25 cellular contexts compared by ENCODE assay signal in the genomic region with DNA sequence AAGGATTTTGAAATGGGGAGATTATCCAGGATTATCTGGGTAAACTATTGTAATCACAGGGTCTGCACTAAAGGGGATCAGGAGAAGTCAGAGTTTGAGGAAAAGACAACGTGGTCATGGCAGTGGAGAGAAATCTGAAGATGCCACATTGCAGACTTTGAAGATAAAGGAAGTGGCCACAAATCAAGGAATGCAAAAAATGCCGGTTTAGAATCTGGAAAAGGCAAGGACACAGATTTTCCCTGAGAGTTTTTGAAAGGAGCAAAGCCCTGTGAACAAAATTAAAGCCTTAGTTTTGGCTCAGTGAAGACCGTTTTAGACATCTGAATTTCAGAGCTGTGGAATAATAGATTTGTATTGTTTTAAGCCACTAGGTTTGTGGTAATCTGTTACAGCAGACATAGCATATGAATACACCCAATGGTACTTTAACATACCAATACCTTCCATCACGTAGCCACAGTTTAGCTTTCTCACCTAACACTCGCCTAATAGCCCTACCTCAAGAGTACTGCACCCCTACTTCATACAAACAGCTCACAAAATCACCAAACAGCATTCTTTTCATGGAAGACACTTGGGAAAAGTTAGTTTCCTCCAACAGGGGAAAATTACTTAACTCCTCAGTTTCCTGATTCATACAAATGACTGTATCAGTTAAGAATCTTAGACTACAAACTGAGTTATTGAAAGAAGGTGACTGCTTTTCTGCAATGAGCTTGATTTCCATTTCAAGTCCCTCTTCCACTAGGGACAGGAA.
DNase-seq lines count a peak whose midpoint lies in the region; ATAC-seq, FAIRE-seq and TF ChIP-seq lines count a peak whose summit lies in the region.
"Had no signal": no experiment of that assay in that cellular context is flagged by ENCODE, and none has a peak within 500 bp of the region (broad histone marks: within the 10 kb centered on the region; RNA-seq: fewer than 3 reads in every experiment).

No MANE protein-coding gene starts in this region.

- H4K20me1 ChIP-seq in H1 (replicated peaks in 1 of 2; ENCODE audit: control insufficient read depth in 1 of 2, insufficient read depth in 2 of 2, low read length in 2 of 2) = no peaks in the 10 kb centered on the region

- ATAC-seq in HG03159 (IDR thresholded peaks at IDR 0.05; ENCODE audit: unreplicated experiment) (no peak), HG02623 (IDR thresholded peaks at IDR 0.05; ENCODE audit: unreplicated experiment) (no peak)
- ATAC-seq: activated CD8-positive, alpha-beta memory T cell treated with anti-CD3 and anti-CD28 coated beads, Interleukin-2, amount 10 ng/mL, durations not matched to agents 7 days and 5 days; left lung; stimulated activated memory B cell treated with anti-CD40 and anti-IgM and Interleukin-4, amounts not matched to agents 10 μg/mL and 1 μg/mL and 100 μg/mL, for 72 hours had no signal

- no peak overlapping the region for H3K56ac ChIP-seq in H1 (replicated peaks; ENCODE audit: insufficient read length, low read depth, low read length)

- no peaks in the 10 kb centered on the region for H3K36me3 ChIP-seq in H1 (ENCODE audit: control insufficient read depth in 2 of 4, insufficient read depth in 4 of 4, low read length in 3 of 4)
- H3K36me3 ChIP-seq: left lung had no signal

- POLR2A ChIA-PET in H1 (lab: Charles Lee; ENCODE audit: partially characterized antibody) = no interaction called here

- no peak overlapping the region for H2BK15ac ChIP-seq in H1 (ENCODE audit: low read length)

- no peaks in the 10 kb centered on the region for H3K79me1 ChIP-seq in H1 (ENCODE audit: low read depth, low read length)

- no peaks in the 10 kb centered on the region for H3K4me1 ChIP-seq in H1 (replicated peaks in 1 of 4; ENCODE audit: control insufficient read depth in 3 of 4, insufficient read depth in 4 of 4, low read length in 3 of 4)
- H3K4me1 ChIP-seq: left lung had no signal

- peak; percentile 32 for FAIRE-seq in D721Med (lab: Jason Lieb, UNC)
- no peak for FAIRE-seq in H1 (lab: Jason Lieb, UNC)

- no peak overlapping the region for H2AK5ac ChIP-seq in H1 (ENCODE audit: low read depth, low read length)

- 0 out of 2 replicates have a peak overlapping the region, but pooled peaks have one; percentile 11 for H2AFZ ChIP-seq in H1 (ENCODE audit: low read length)

- 76% methylated on average over 5 of the region's 5 CpGs; no CpG with 5 or more reads in 1 of the 2 experiments for WGBS in H1 (ENCODE audit: extremely low coverage in 1 of 2, insufficient coverage in 1 of 2, insufficient read length in 1 of 2, insufficient replicate concordance in 2 of 2, low coverage in 1 of 2, low lambda C conversion rate in 2 of 2, missing lambda C conversion rate in 1 of 2), 2 experiments

- no peaks in the 10 kb centered on the region for H3K79me2 ChIP-seq in H1 (ENCODE audit: control insufficient read depth in 1 of 2, insufficient read depth in 2 of 2, low read length in 2 of 2)

- no peak overlapping the region for H3K18ac ChIP-seq in H1 (ENCODE audit: extremely low read depth, low read length)

- no peak overlapping the region for H2BK20ac ChIP-seq in H1 (ENCODE audit: low read length)

- H3K4me2 ChIP-seq in H1 (ENCODE audit: insufficient read depth in 1 of 2, low read depth in 2 of 2, low read length in 2 of 2) = no peak overlapping the region

- H3K9ac ChIP-seq in H1 (replicated peaks in 1 of 4; ENCODE audit: extremely low read depth in 1 of 4, low read depth in 3 of 4, low read length in 3 of 4) = no peak overlapping the region

- H3K27me3 ChIP-seq in H1 (replicated peaks in 1 of 4; ENCODE audit: control insufficient read depth in 3 of 4, extremely low read depth in 1 of 4, insufficient read depth in 3 of 4, low read length in 3 of 4) = no peaks in the 10 kb centered on the region
- H3K27me3 ChIP-seq: dorsolateral prefrontal cortex, left lung had no signal

- H3K23ac ChIP-seq in H1 (ENCODE audit: insufficient read length) = no peak overlapping the region

- no peak overlapping the region for H3K27ac ChIP-seq in H1 (ENCODE audit: low read depth, low read length)
- H3K27ac ChIP-seq: left lung had no signal

- TF ChIP-seq EP300 in H1 (IDR thresholded peaks at IDR 0.05; ENCODE audit: borderline replicate concordance in 1 of 2, low read depth in 2 of 2, low read length in 2 of 2) = no peak

- CTCF ChIA-PET in H1 (lab: Charles Lee; ENCODE audit: partially characterized antibody) = interaction anchor here (1.0 to 1.3 kb wide), 3 partner anchors 33 to 436 kb away, joined by 3 read pairs; no protein-coding TSS in a partner anchor

- no peak for TF ChIP-seq POLR2A in H1 (IDR thresholded peaks at IDR 0.05; ENCODE audit: control extremely low read depth in 1 of 2, low read depth in 2 of 2, low read length in 2 of 2)

- TF ChIP-seq RAD21 in H1 (IDR thresholded peaks at IDR 0.05 in 1 of 2, conservative IDR thresholded peaks at IDR 0.05 in 1 of 2; ENCODE audit: low read depth in 2 of 2, low read length in 2 of 2) = no peak

- no peaks in the 10 kb centered on the region; the same call in 1 of the 2 replicates for H3K23me2 ChIP-seq in H1 (ENCODE audit: low read depth, low read length)

- H2BK120ac ChIP-seq in H1 (replicated peaks; ENCODE audit: low read depth, low read length) = no peak overlapping the region

- H4K5ac ChIP-seq in H1 (ENCODE audit: insufficient read length, low read depth, low read length) = no peak overlapping the region

- H4K8ac ChIP-seq in H1 (ENCODE audit: extremely low read depth, insufficient read depth, low read length) = no peak overlapping the region

- TF ChIP-seq CTCF in D721Med (IDR thresholded peaks at IDR 0.05; ENCODE audit: insufficient read depth, missing control alignments) = no peak
- TF ChIP-seq CTCF in H1 (IDR thresholded peaks at IDR 0.05; ENCODE audit: control extremely low read depth in 1 of 3, insufficient read depth in 1 of 3, low read depth in 1 of 3, low read length in 3 of 3) = no peak

- no peaks in the 10 kb centered on the region for H3K9me3 ChIP-seq in H1 (ENCODE audit: insufficient read depth in 2 of 2, low read depth in 1 of 2, low read length in 1 of 2)
- H3K9me3 ChIP-seq: left lung had no signal

- H3K4me3 ChIP-seq in H1 (ENCODE audit: extremely low read depth in 1 of 4, insufficient read depth in 2 of 4, low read depth in 3 of 4, low read length in 4 of 4) = no peak overlapping the region
- H3K4me3 ChIP-seq: dorsolateral prefrontal cortex, left lung had no signal

- DNase-seq in D721Med (ENCODE audit: insufficient read length, low spot score) = no peak
- DNase-seq in LHCN-M2 (ENCODE audit: low read depth) = peak; percentile 18
- DNase-seq in H1 (ENCODE audit: low read depth in 1 of 2, low spot score in 2 of 2) = no peak
- DNase-seq in renal cortical epithelial cell (ENCODE audit: low read depth) = peak; percentile 2
- DNase-seq in UCSD-AML1 (lab: John Stamatoyannopoulos, UW; ENCODE audit: unreplicated experiment) = no peak
- DNase-seq: activated CD4-positive, alpha-beta T cell treated with anti-CD3 and anti-CD28 coated beads, Interleukin-2, amount 50 U/mL, for 1 hour; activated CD8-positive, alpha-beta memory T cell treated with anti-CD3 and anti-CD28 coated beads, Interleukin-2, amount 10 ng/mL, durations not matched to agents 7 days and 5 days; activated naive CD4-positive, alpha-beta T cell treated with anti-CD3 and anti-CD28 coated beads for 36 hours; CD4-positive, CD25-positive, alpha-beta regulatory T cell; DMS153; dorsolateral prefrontal cortex; H9; Kasumi-1; left lung; naive B cell; NCI-H1048; NCI-H187 treated with DMSO at 0.1 percent for 48 hours; NCI-H2227 treated with DMSO at 0.1 percent for 48 hours; NCI-H748 treated with DMSO at 0.1 percent for 48 hours; nucleus accumbens; stimulated activated CD4-positive, alpha-beta T cell treated with anti-CD3 and anti-CD28 coated beads, Interleukin-2, amount 100 ng/mL, for 48 hours; T-helper 9 cell had no signal

- no peak overlapping the region for H2BK5ac ChIP-seq in H1 (ENCODE audit: low read depth, low read length)

- no peak overlapping the region for H3K4ac ChIP-seq in H1 (replicated peaks; ENCODE audit: insufficient read length, low read depth, low read length)

- no peak overlapping the region for H2BK12ac ChIP-seq in H1 (ENCODE audit: low read depth, low read length)

- no peak overlapping the region for H3K14ac ChIP-seq in H1 (ENCODE audit: insufficient read length)

- H4K91ac ChIP-seq in H1 (replicated peaks; ENCODE audit: insufficient read length, low read length) = no peak overlapping the region

TF ChIP-seq in H1, 55 proteins besides CTCF, POLR2A, EP300 and RAD21 (continues in another document):
- TF ChIP-seq NANOG (IDR thresholded peaks at IDR 0.05; ENCODE audit: insufficient read depth, low read depth, low read length, poor library complexity, severe bottlenecking) (no peak), NRF1 (IDR thresholded peaks at IDR 0.05; ENCODE audit: low read depth, low read length) (no peak), HDAC2 (IDR thresholded peaks at IDR 0.05; ENCODE audit: borderline replicate concordance in 1 of 2, low read depth in 2 of 2, low read length in 2 of 2) (no peak), SIRT6 (IDR thresholded peaks at IDR 0.05; ENCODE audit: low read length) (no peak), CBX8 (IDR thresholded peaks at IDR 0.05; ENCODE audit: borderline replicate concordance, low read depth, low read length) (no peak), SRF (IDR thresholded peaks at IDR 0.05; ENCODE audit: low read depth, low read length) (no peak), CHD1 (IDR thresholded peaks at IDR 0.05; ENCODE audit: low read depth, low read length) (no peak), JUND (IDR thresholded peaks at IDR 0.05; ENCODE audit: low read length) (no peak), PHF8 (conservative IDR thresholded peaks at IDR 0.05; ENCODE audit: low read depth, low read length) (no peak), KDM4A (IDR thresholded peaks at IDR 0.05; ENCODE audit: low read depth, low read length, severe bottlenecking) (no peak), EZH2 (IDR thresholded peaks at IDR 0.05; ENCODE audit: low read depth, low read length, severe bottlenecking) (no peak), BCL11A (IDR thresholded peaks at IDR 0.05; ENCODE audit: low read depth in 2 of 2, low read length in 2 of 2) (no peak), POLR2AphosphoS5 (IDR thresholded peaks at IDR 0.05; ENCODE audit: low read depth, low read length) (no peak), SIN3A (conservative IDR thresholded peaks at IDR 0.05 in 1 of 2, IDR thresholded peaks at IDR 0.05 in 1 of 2; ENCODE audit: low read depth in 1 of 2, low read length in 2 of 2) (no peak)
- TF ChIP-seq, protein P1, sequence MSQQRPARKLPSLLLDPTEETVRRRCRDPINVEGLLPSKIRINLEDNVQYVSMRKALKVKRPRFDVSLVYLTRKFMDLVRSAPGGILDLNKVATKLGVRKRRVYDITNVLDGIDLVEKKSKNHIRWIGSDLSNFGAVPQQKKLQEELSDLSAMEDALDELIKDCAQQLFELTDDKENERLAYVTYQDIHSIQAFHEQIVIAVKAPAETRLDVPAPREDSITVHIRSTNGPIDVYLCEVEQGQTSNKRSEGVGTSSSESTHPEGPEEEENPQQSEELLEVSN (IDR thresholded peaks at IDR 0.05) = no peak
- TF ChIP-seq, protein P2, sequence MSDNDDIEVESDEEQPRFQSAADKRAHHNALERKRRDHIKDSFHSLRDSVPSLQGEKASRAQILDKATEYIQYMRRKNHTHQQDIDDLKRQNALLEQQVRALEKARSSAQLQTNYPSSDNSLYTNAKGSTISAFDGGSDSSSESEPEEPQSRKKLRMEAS (IDR thresholded peaks at IDR 0.05) = no peak

Comparison
In these comparisons a context has a peak if more than half of its experiments do, and no peak if none do; other contexts are left out.
1. DNase-seq: peak in LHCN-M2 (single experiment) and renal cortical epithelial cell (single experiment); none in D721Med (single experiment), H1 (0 of 2) and UCSD-AML1 (single experiment).